ENCODE assay signal across 9 cellular contexts in genomic region chr1:205301220-205301821, GRCh38. TPM values are rescaled to one million over a fixed set of nuclear protein-coding genes. Genes with fewer than 3 reads are reported as not detected.
A peak's percentile ranks its signal among the peaks of the same experiment; 100 is the strongest.
DNase-seq lines count a peak whose midpoint lies in the region; ATAC-seq, FAIRE-seq and TF ChIP-seq lines count a peak whose summit lies in the region.
"Had no signal": no experiment of that assay in that cellular context is flagged by ENCODE, and none has a peak within 500 bp of the region (broad histone marks: within the 10 kb centered on the region; RNA-seq: fewer than 3 reads in every experiment).

No MANE protein-coding gene starts in this region.

- peak in 1 of 4 donors; percentile 41 for TF ChIP-seq POLR2A in upper lobe of left lung (IDR thresholded peaks at IDR 0.05)

- DNase-seq in AG10803 (ENCODE audit: low read depth) (peak; percentile 97), astrocyte (ENCODE audit: low read depth) (peak; percentile 94), kidney (peak; percentile 97), upper lobe of left lung (peak; percentile 85 to 94), cerebellum (ENCODE audit: low spot score) (no peak)
- no peak for DNase-seq in stimulated activated CD4-positive, alpha-beta T cell treated with anti-CD3 and anti-CD28 coated beads, Interleukin-12 subunit alpha, Interleukin-12 subunit beta, amount 100 ng/mL, for 4 hours
- no peak for DNase-seq in stimulated activated naive CD4-positive, alpha-beta T cell treated with Interleukin-2 at 50 U/mL for 16 hours (lab: John Stamatoyannopoulos, UW)

- H3K4me1 Mint-ChIP-seq in astrocyte (ENCODE audit: low read depth, unreplicated experiment), result peaks cover 63% of the 10 kb centered on the region

- peaks cover 14% of the 10 kb centered on the region for H3K36me3 ChIP-seq in astrocyte (ENCODE audit: insufficient read depth, low read length)
- peaks cover 16 to 29% of the 10 kb centered on the region in 2 donors for H3K36me3 ChIP-seq in kidney (ENCODE audit: control insufficient read depth in 1 of 2, insufficient read depth in 2 of 2, low read length in 2 of 2)
- peaks cover 18 to 45% (median 39%) of the 10 kb centered on the region in 4 donors for H3K36me3 ChIP-seq in upper lobe of left lung

- peak; percentile 63 to 93 for ATAC-seq in upper lobe of left lung (ENCODE audit: low FRiP score in 2 of 2)

- H3K79me2 ChIP-seq in astrocyte (ENCODE audit: insufficient read depth, low read length), result peaks cover 16% of the 10 kb centered on the region

- H4K20me1 ChIP-seq in astrocyte (ENCODE audit: insufficient read depth, low read length), result no peaks in the 10 kb centered on the region

- H3K36me3 Mint-ChIP-seq in astrocyte (ENCODE audit: low read depth, unreplicated experiment), result peaks cover 18% of the 10 kb centered on the region

- 40 to 47% methylated on average over 11 to 14 of the region's 14 CpGs for WGBS in upper lobe of left lung, 2 donors

- H2AFZ ChIP-seq in astrocyte (ENCODE audit: low read depth, low read length), result no peak overlapping the region

- H3K9ac ChIP-seq in astrocyte (ENCODE audit: low read length) (peak overlapping the region; percentile 90), kidney (ENCODE audit: low read length in 2 of 2) (peak overlapping the region in 1 of 2 donors; percentile 81)

- H3K27me3 Mint-ChIP-seq in astrocyte (ENCODE audit: low read depth, unreplicated experiment), result no peaks in the 10 kb centered on the region

- TF ChIP-seq EP300 in Ishikawa (IDR thresholded peaks at IDR 0.05; ENCODE audit: borderline replicate concordance) (peak; percentile 99), upper lobe of left lung (IDR thresholded peaks at IDR 0.05) (peak in 1 of 4 donors; percentile 79)

- intact Hi-C loops in kidney (cut with DNase I), result no loop called here

- H3K27me3 ChIP-seq in astrocyte (ENCODE audit: insufficient read depth, low read length) (no peaks in the 10 kb centered on the region), upper lobe of left lung (no peaks in the 10 kb centered on the region)

- no peak for TF ChIP-seq CTCF in AG10803 (conservative IDR thresholded peaks at IDR 0.05; ENCODE audit: low read length)
- no peak for TF ChIP-seq CTCF in astrocyte (IDR thresholded peaks at IDR 0.05; ENCODE audit: insufficient read depth, low read depth, low read length)
- no peak for TF ChIP-seq CTCF in kidney (IDR thresholded peaks at IDR 0.05; ENCODE audit: borderline replicate concordance, extremely low read depth, insufficient read depth)
- no peak for TF ChIP-seq CTCF in upper lobe of left lung (IDR thresholded peaks at IDR 0.05)

- TF ChIP-seq RAD21 in Ishikawa (IDR thresholded peaks at IDR 0.05; ENCODE audit: low read depth), result peak; percentile 26

- peak overlapping the region; percentile 80 for H3K4me2 ChIP-seq in astrocyte (ENCODE audit: low read length)

- peak overlapping the region; percentile 100 for H3K27ac ChIP-seq in astrocyte (ENCODE audit: low read depth, low read length)
- H3K27ac ChIP-seq in kidney (ENCODE audit: low read depth in 2 of 2, low read length in 2 of 2), result peak overlapping the region; percentile 83 to 94
- peak overlapping the region; percentile 61 to 74 (median 68) for H3K27ac ChIP-seq in upper lobe of left lung

- H3K4me1 ChIP-seq in astrocyte (ENCODE audit: insufficient read depth, low read length) (peaks cover 53% of the 10 kb centered on the region), kidney (ENCODE audit: control insufficient read depth in 1 of 2, insufficient read depth in 1 of 2, low read depth in 1 of 2, low read length in 2 of 2) (peaks cover 24 to 39% of the 10 kb centered on the region in 2 donors), upper lobe of left lung (peaks cover 11 to 26% (median 14%) of the 10 kb centered on the region in 4 donors)

- H3K9me3 ChIP-seq in astrocyte (ENCODE audit: insufficient read depth, low read depth, low read length), result no peaks in the 10 kb centered on the region
- no peaks in the 10 kb centered on the region for H3K9me3 ChIP-seq in kidney (ENCODE audit: control insufficient read depth in 1 of 2, low read length in 2 of 2)
- no peaks in the 10 kb centered on the region for H3K9me3 ChIP-seq in upper lobe of left lung

- FAIRE-seq in astrocyte (lab: Jason Lieb, UNC), result no peak
- no peak for FAIRE-seq in kidney (lab: Jason Lieb, UNC)

- H3K4me3 ChIP-seq in AG10803 (ENCODE audit: low read length) (no peak overlapping the region; the same call in 1 of the 2 replicates), astrocyte (ENCODE audit: insufficient read depth, low read depth, low read length) (no peak overlapping the region), kidney (ENCODE audit: low read length in 2 of 2) (no peak overlapping the region), upper lobe of left lung (no peak overlapping the region)

- H3K9me3 Mint-ChIP-seq in astrocyte (ENCODE audit: unreplicated experiment), result peaks cover 2% of the 10 kb centered on the region
- H3K9me3 Mint-ChIP-seq: dendritic cell treated with granulocyte-macrophage colony-stimulating factor and Interleukin-4, amounts not matched to agents 40 ng/mL and 50 ng/mL, for 4 days had no signal

- peak overlapping the region; percentile 60 for H3K4me3 Mint-ChIP-seq in astrocyte (ENCODE audit: unreplicated experiment)
- H3K4me3 Mint-ChIP-seq: dendritic cell treated with granulocyte-macrophage colony-stimulating factor and Interleukin-4, amounts not matched to agents 40 ng/mL and 50 ng/mL, for 4 days had no signal

- peak overlapping the region; percentile 100 for H3K27ac Mint-ChIP-seq in astrocyte (ENCODE audit: unreplicated experiment)

TF ChIP-seq in Ishikawa, 13 proteins besides CTCF, POLR2A, EP300 and RAD21:
- TF ChIP-seq NFIC (IDR thresholded peaks at IDR 0.05) (peak; percentile 96), YY1 (IDR thresholded peaks at IDR 0.05; ENCODE audit: low read depth) (peak; percentile 62), CREB1 (IDR thresholded peaks at IDR 0.05; ENCODE audit: low read depth) (no peak), CEBPB (IDR thresholded peaks at IDR 0.05) (peak; percentile 92), USF1 (IDR thresholded peaks at IDR 0.05) (peak; percentile 71; the same call in 1 of the 2 replicates), TCF12 (IDR thresholded peaks at IDR 0.05; ENCODE audit: low read depth) (peak; percentile 100), ZBTB7A (IDR thresholded peaks at IDR 0.05; ENCODE audit: low read depth) (peak; percentile 80), MAX (IDR thresholded peaks at IDR 0.05) (peak; percentile 77), FOXM1 (IDR thresholded peaks at IDR 0.05; ENCODE audit: borderline replicate concordance, low read depth) (peak; percentile 96), EGR1 (IDR thresholded peaks at IDR 0.05) (peak; percentile 91), TEAD4 (IDR thresholded peaks at IDR 0.05) (peak; percentile 100), TAF1 (IDR thresholded peaks at IDR 0.05; ENCODE audit: low read depth) (peak; percentile 23; the same call in 1 of the 2 replicates)
- TF ChIP-seq, protein P1, sequence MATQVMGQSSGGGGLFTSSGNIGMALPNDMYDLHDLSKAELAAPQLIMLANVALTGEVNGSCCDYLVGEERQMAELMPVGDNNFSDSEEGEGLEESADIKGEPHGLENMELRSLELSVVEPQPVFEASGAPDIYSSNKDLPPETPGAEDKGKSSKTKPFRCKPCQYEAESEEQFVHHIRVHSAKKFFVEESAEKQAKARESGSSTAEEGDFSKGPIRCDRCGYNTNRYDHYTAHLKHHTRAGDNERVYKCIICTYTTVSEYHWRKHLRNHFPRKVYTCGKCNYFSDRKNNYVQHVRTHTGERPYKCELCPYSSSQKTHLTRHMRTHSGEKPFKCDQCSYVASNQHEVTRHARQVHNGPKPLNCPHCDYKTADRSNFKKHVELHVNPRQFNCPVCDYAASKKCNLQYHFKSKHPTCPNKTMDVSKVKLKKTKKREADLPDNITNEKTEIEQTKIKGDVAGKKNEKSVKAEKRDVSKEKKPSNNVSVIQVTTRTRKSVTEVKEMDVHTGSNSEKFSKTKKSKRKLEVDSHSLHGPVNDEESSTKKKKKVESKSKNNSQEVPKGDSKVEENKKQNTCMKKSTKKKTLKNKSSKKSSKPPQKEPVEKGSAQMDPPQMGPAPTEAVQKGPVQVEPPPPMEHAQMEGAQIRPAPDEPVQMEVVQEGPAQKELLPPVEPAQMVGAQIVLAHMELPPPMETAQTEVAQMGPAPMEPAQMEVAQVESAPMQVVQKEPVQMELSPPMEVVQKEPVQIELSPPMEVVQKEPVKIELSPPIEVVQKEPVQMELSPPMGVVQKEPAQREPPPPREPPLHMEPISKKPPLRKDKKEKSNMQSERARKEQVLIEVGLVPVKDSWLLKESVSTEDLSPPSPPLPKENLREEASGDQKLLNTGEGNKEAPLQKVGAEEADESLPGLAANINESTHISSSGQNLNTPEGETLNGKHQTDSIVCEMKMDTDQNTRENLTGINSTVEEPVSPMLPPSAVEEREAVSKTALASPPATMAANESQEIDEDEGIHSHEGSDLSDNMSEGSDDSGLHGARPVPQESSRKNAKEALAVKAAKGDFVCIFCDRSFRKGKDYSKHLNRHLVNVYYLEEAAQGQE (IDR thresholded peaks at IDR 0.05; ENCODE audit: low read depth), result no peak
TF ChIP-seq in Ishikawa: peak in this region for 11.

RNA-seq across cellular contexts. Expression of gene NUAK2, which starts 20.2 kb away (rescaled TPM):
- total RNA-seq in astrocyte (35.3 and 49.4 TPM in 2 replicates), kidney (19.4 TPM), upper lobe of left lung (10 to 100 TPM in 3 of 6 donors, 1 to 10 TPM in 3; 8.5 to 14.7 (median 10.3) TPM), cerebellum (1.3 TPM)
- 15.1 TPM for polyA plus RNA-seq in kidney (ENCODE audit: insufficient read depth, low read depth, low replicate concordance)

RNA-seq across cellular contexts. Expression of gene KLHDC8A, which starts 55.4 kb away (rescaled TPM):
- 0.39 and 0.50 TPM in 2 replicates for total RNA-seq in astrocyte
- total RNA-seq in kidney, result not detected
- polyA plus RNA-seq in kidney (ENCODE audit: insufficient read depth, low read depth, low replicate concordance), result not detected
- total RNA-seq in upper lobe of left lung, result 1 to 10 TPM in 1 of 6 donors, under 1 TPM in 2, not detected in 3; 0.34 to 1.7 (median 0.37) TPM
- 28.9 TPM for total RNA-seq in cerebellum

Comparison
In these comparisons a context has a peak if more than half of its experiments do, and no peak if none do; other contexts are left out.
1. DNase-seq: peak in AG10803 (single experiment), astrocyte (single experiment), kidney (single experiment) and upper lobe of left lung (2 of 2); none in stimulated activated CD4-positive, alpha-beta T cell treated with anti-CD3 and anti-CD28 coated beads, Interleukin-12 subunit alpha, Interleukin-12 subunit beta, amount 100 ng/mL, for 4 hours (single experiment), stimulated activated naive CD4-positive, alpha-beta T cell treated with Interleukin-2 at 50 U/mL for 16 hours (single experiment) and cerebellum (single experiment).
2. RNA of gene KLHDC8A, which starts 55.4 kb away (total RNA-seq): 28.9 TPM in cerebellum (single experiment); 0.39 to 0.50 TPM in astrocyte, 0.34 to 1.7 TPM in upper lobe of left lung and not detected in kidney (single experiment); every median in the first group is over 10 times any median in the second.
3. Peak in every context shown above with its lines, with median percentiles within 50 percentile points of each other: H3K27ac ChIP-seq.